Comparison of ENCODE assay signal across 3 cellular contexts in genomic region chr6:126174697-126175096, GRCh38.
"Had no signal": no experiment of that assay in that cellular context is flagged by ENCODE, and none has a peak within 500 bp of the region (broad histone marks: within the 10 kb centered on the region; RNA-seq: fewer than 3 reads in every experiment).

No MANE protein-coding gene starts in this region.

- H3K4me3 ChIP-seq: GM23338 had no signal

- ATAC-seq: GM23338 had no signal

- DNase-seq: H9, HCEC 1CT had no signal

- H3K27ac Mint-ChIP-seq: GM23338 had no signal

- H3K9me3 Mint-ChIP-seq: GM23338, H9 had no signal

- H3K4me3 Mint-ChIP-seq: GM23338, H9 had no signal
